17 cellular contexts compared by ENCODE assay signal in genomic region chr4:17546222-17546621, GRCh38. TPM values are rescaled to one million over a fixed set of nuclear protein-coding genes. Genes with fewer than 3 reads are reported as not detected.
DNase-seq lines count a peak whose midpoint lies in the region; FAIRE-seq and TF ChIP-seq lines count a peak whose summit lies in the region.
"Had no signal": no experiment of that assay in that cellular context is flagged by ENCODE, and none has a peak within 500 bp of the region (broad histone marks: within the 10 kb centered on the region; RNA-seq: fewer than 3 reads in every experiment).

No MANE protein-coding gene starts in this region.

- H3K56ac ChIP-seq in H1 (replicated peaks; ENCODE audit: insufficient read length, low read depth, low read length): no peak overlapping the region

- H3K36me3 ChIP-seq in H1 (ENCODE audit: control insufficient read depth in 2 of 4, insufficient read depth in 4 of 4, low read length in 3 of 4) (no peaks in the 10 kb centered on the region), neuronal stem cell (replicated peaks in 1 of 2; ENCODE audit: control insufficient read depth in 2 of 2, insufficient read depth in 2 of 2, low read length in 2 of 2) (no peaks in the 10 kb centered on the region)
- H3K36me3 ChIP-seq: BLaER1 had no signal

- peak overlapping the region; percentile 91; the same call in 1 of the 2 replicates for H3K27ac ChIP-seq in VCaP
- peak overlapping the region; percentile 96 for H3K27ac ChIP-seq in caudate nucleus (ENCODE audit: low read depth, low read length)
- no peak overlapping the region for H3K27ac ChIP-seq in H1 (ENCODE audit: low read depth, low read length)
- no peak overlapping the region for H3K27ac ChIP-seq in neuronal stem cell (replicated peaks; ENCODE audit: low read length)
- H3K27ac ChIP-seq: BLaER1, GM23248 had no signal

- no peak overlapping the region for H3K4ac ChIP-seq in H1 (replicated peaks; ENCODE audit: insufficient read length, low read depth, low read length)
- no peak overlapping the region for H3K4ac ChIP-seq in neuronal stem cell (ENCODE audit: low read length)

- H4K91ac ChIP-seq in H1 (replicated peaks; ENCODE audit: insufficient read length, low read length): no peak overlapping the region
- H4K91ac ChIP-seq in neuronal stem cell (ENCODE audit: low read depth, low read length, poor library complexity): no peak overlapping the region

- no peak overlapping the region for H3K4me2 ChIP-seq in H1 (ENCODE audit: insufficient read depth in 1 of 2, low read depth in 2 of 2, low read length in 2 of 2)
- H3K4me2 ChIP-seq in neuronal stem cell (ENCODE audit: insufficient read depth, low read length, poor library complexity, severe bottlenecking): no peak overlapping the region
- H3K4me2 ChIP-seq: BLaER1 had no signal

- 0 out of 2 replicates have a peak, but pooled peaks cover 3% of the 10 kb centered on the region for H3K23me2 ChIP-seq in H1 (ENCODE audit: low read depth, low read length)

- H3K79me1 ChIP-seq in H1 (ENCODE audit: low read depth, low read length) (no peaks in the 10 kb centered on the region), neuronal stem cell (ENCODE audit: low read depth, low read length) (no peaks in the 10 kb centered on the region)

- H3K4me1 ChIP-seq in H1 (replicated peaks in 1 of 4; ENCODE audit: control insufficient read depth in 3 of 4, insufficient read depth in 4 of 4, low read length in 3 of 4) (peaks cover 0 to 4% (median 2%) of the 10 kb centered on the region in 4 experiments; a peak in 4 of 7 replicates), neuronal stem cell (ENCODE audit: control insufficient read depth in 2 of 2, insufficient read depth in 1 of 2, low read depth in 1 of 2, low read length in 2 of 2) (peaks cover 0 to 4% of the 10 kb centered on the region in 2 donors)
- H3K4me1 ChIP-seq: BLaER1, Caco-2 had no signal

- FAIRE-seq in H1 (lab: Jason Lieb, UNC): no peak

- 0 out of 2 replicates have a peak overlapping the region, but pooled peaks have one; percentile 7 for H2BK12ac ChIP-seq in H1 (ENCODE audit: low read depth, low read length)
- no peak overlapping the region for H2BK12ac ChIP-seq in neuronal stem cell (ENCODE audit: low read length)

- H3K14ac ChIP-seq in H1 (ENCODE audit: insufficient read length) (no peak overlapping the region), neuronal stem cell (ENCODE audit: low read length) (no peak overlapping the region)

- no peak overlapping the region for H3K23ac ChIP-seq in H1 (ENCODE audit: insufficient read length)
- no peak overlapping the region for H3K23ac ChIP-seq in neuronal stem cell (ENCODE audit: low read depth, low read length, poor library complexity)

- no peaks in the 10 kb centered on the region for H3K79me2 ChIP-seq in H1 (ENCODE audit: control insufficient read depth in 1 of 2, insufficient read depth in 2 of 2, low read length in 2 of 2)

- H3K9ac ChIP-seq in H1 (replicated peaks in 1 of 4; ENCODE audit: extremely low read depth in 1 of 4, low read depth in 3 of 4, low read length in 3 of 4) (no peak overlapping the region), neuronal stem cell (ENCODE audit: low read depth, low read length, poor library complexity) (no peak overlapping the region)
- H3K9ac ChIP-seq: BLaER1, GM23248 had no signal

- no peak overlapping the region for H4K5ac ChIP-seq in H1 (ENCODE audit: insufficient read length, low read depth, low read length)

- H2AFZ ChIP-seq in H1 (ENCODE audit: low read length) (no peak overlapping the region), neuronal stem cell (ENCODE audit: low read length) (peak overlapping the region; percentile 11)
- H2AFZ ChIP-seq: GM23248 had no signal

- POLR2A ChIA-PET in H1 (lab: Charles Lee; ENCODE audit: partially characterized antibody): no interaction called here

- H3K18ac ChIP-seq in H1 (ENCODE audit: extremely low read depth, low read length) (no peak overlapping the region), neuronal stem cell (ENCODE audit: low read length) (no peak overlapping the region)

- H4K8ac ChIP-seq in H1 (ENCODE audit: extremely low read depth, insufficient read depth, low read length): no peak overlapping the region
- no peak overlapping the region for H4K8ac ChIP-seq in neuronal stem cell (ENCODE audit: low read depth, low read length)

- no peak overlapping the region for H2BK20ac ChIP-seq in H1 (ENCODE audit: low read length)

- H2BK15ac ChIP-seq in H1 (ENCODE audit: low read length) (no peak overlapping the region), neuronal stem cell (ENCODE audit: low read length) (no peak overlapping the region)

- no peak for TF ChIP-seq RAD21 in H1 (IDR thresholded peaks at IDR 0.05 in 1 of 2, conservative IDR thresholded peaks at IDR 0.05 in 1 of 2; ENCODE audit: low read depth in 2 of 2, low read length in 2 of 2)

- CTCF ChIA-PET in H1 (lab: Charles Lee; ENCODE audit: partially characterized antibody): interaction anchor here (2.0 kb wide), 1 partner anchor 18 kb away, joined by 5 read pairs; no protein-coding TSS in a partner anchor

- TF ChIP-seq POLR2A in H1 (IDR thresholded peaks at IDR 0.05; ENCODE audit: control extremely low read depth in 1 of 2, low read depth in 2 of 2, low read length in 2 of 2) (no peak), erythroblast (IDR thresholded peaks at IDR 0.05; ENCODE audit: low read length) (no peak)

- H3K4me3 ChIP-seq in H1 (ENCODE audit: extremely low read depth in 1 of 4, insufficient read depth in 2 of 4, low read depth in 3 of 4, low read length in 4 of 4) (no peak overlapping the region), neuronal stem cell (ENCODE audit: low read length in 2 of 2) (no peak overlapping the region)
- H3K4me3 ChIP-seq: BLaER1, GM23248 had no signal

- no peak overlapping the region for H2BK5ac ChIP-seq in H1 (ENCODE audit: low read depth, low read length)
- no peak overlapping the region for H2BK5ac ChIP-seq in neuronal stem cell (ENCODE audit: low read length)

- H2BK120ac ChIP-seq in H1 (replicated peaks; ENCODE audit: low read depth, low read length) (no peak overlapping the region), neuronal stem cell (ENCODE audit: low read depth, low read length) (no peak overlapping the region)

- TF ChIP-seq CTCF in VCaP (conservative IDR thresholded peaks at IDR 0.05): no peak
- TF ChIP-seq CTCF in H1 (IDR thresholded peaks at IDR 0.05; ENCODE audit: control extremely low read depth in 1 of 3, insufficient read depth in 1 of 3, low read depth in 1 of 3, low read length in 3 of 3): no peak

- DNase-seq in caudate nucleus (lab: John Stamatoyannopoulos, UW) (no peak), H1 (ENCODE audit: low read depth in 1 of 2, low spot score in 2 of 2) (no peak), neuronal stem cell (ENCODE audit: low spot score) (no peak), erythroblast (lab: John Stamatoyannopoulos, UW) (no peak), NCI-H82 treated with DMSO at 0.1 percent for 48 hours (lab: John Stamatoyannopoulos, UW; ENCODE audit: unreplicated experiment) (no peak), EL (no peak)
- no peak for DNase-seq in stimulated activated CD4-positive, alpha-beta T cell treated with anti-CD3 and anti-CD28 coated beads, Interleukin-15, amount 100 ng/mL, for 24 hours
- DNase-seq: 8988T; AML-193; Caco-2; CD8-positive, alpha-beta memory T cell; DMS53; GM23248; H7 had no signal

- 85% methylated on average over 10 of the region's 10 CpGs; no CpG with 5 or more reads in 1 of the 2 experiments for WGBS in H1 (ENCODE audit: extremely low coverage in 1 of 2, insufficient coverage in 1 of 2, insufficient read length in 1 of 2, insufficient replicate concordance in 2 of 2, low coverage in 1 of 2, low lambda C conversion rate in 2 of 2, missing lambda C conversion rate in 1 of 2), 2 experiments
- WGBS in neuronal stem cell (ENCODE audit: extremely low coverage in 2 of 2, insufficient read length in 2 of 2, insufficient replicate concordance in 1 of 2), 2 donors: no CpG with 5 or more reads among the region's 10 CpGs

- H3K27me3 ChIP-seq in H1 (replicated peaks in 1 of 4; ENCODE audit: control insufficient read depth in 3 of 4, extremely low read depth in 1 of 4, insufficient read depth in 3 of 4, low read length in 3 of 4) (no peaks in the 10 kb centered on the region), neuronal stem cell (ENCODE audit: control insufficient read depth in 3 of 3, insufficient read depth in 3 of 3, low read depth in 1 of 3, low read length in 3 of 3) (no peaks in the 10 kb centered on the region)
- H3K27me3 ChIP-seq: BLaER1 had no signal

- H2AK5ac ChIP-seq in H1 (ENCODE audit: low read depth, low read length) (peak overlapping the region; percentile 24; the same call in 1 of the 2 replicates), neuronal stem cell (ENCODE audit: low read depth, low read length) (no peak overlapping the region)

- H4K20me1 ChIP-seq in H1 (replicated peaks in 1 of 2; ENCODE audit: control insufficient read depth in 1 of 2, insufficient read depth in 2 of 2, low read length in 2 of 2): no peaks in the 10 kb centered on the region
- H4K20me1 ChIP-seq: BLaER1 had no signal

- H3K9me3 ChIP-seq in H1 (ENCODE audit: insufficient read depth in 2 of 2, low read depth in 1 of 2, low read length in 1 of 2): no peaks in the 10 kb centered on the region
- H3K9me3 ChIP-seq in neuronal stem cell (replicated peaks in 1 of 2; ENCODE audit: control insufficient read depth in 2 of 2, insufficient read depth in 1 of 2, low read depth in 1 of 2, low read length in 2 of 2): no peaks in the 10 kb centered on the region
- H3K9me3 ChIP-seq: BLaER1, Caco-2 had no signal

- no peak for TF ChIP-seq EP300 in H1 (IDR thresholded peaks at IDR 0.05; ENCODE audit: borderline replicate concordance in 1 of 2, low read depth in 2 of 2, low read length in 2 of 2)

RNA-seq across cellular contexts. Expression of gene LAP3, which starts 30.8 kb away (rescaled TPM):
- 50.9 TPM in 2 replicates for total RNA-seq in H1 (2021; fragmentation: NEBNext Ultra II Directional; extraction: Animal tissue kit (Norgen Biotek cat#: 25700))
- 17.7 and 28.3 TPM in 2 replicates for polyA plus RNA-seq in H1 (2011; rRNA removed)
- 37.3 TPM for polyA plus RNA-seq in H1 (2011; cell fraction: cytosol; rRNA removed)
- polyA plus RNA-seq in H1 (2011; cell fraction: nucleus; rRNA removed): 17.6 TPM
- 51.9 to 67.1 TPM (median 55.6 TPM) in 4 replicates for polyA plus RNA-seq in H1 (2012, experiment 1 of 2)
- polyA plus RNA-seq in H1 (2012, experiment 2 of 2): 7.7 TPM
- 28.5 TPM for polyA plus RNA-seq in H1 (2013, experiment 1 of 2)
- polyA plus RNA-seq in H1 (2013, experiment 2 of 2): 27.9 TPM
- 29.4 and 34.1 TPM in 2 replicates for polyA minus RNA-seq in H1 (2011; rRNA and poly(A)+ RNA removed)
- 21.0 TPM for polyA minus RNA-seq in H1 (2011; cell fraction: cytosol; rRNA and poly(A)+ RNA removed)
- 19.7 TPM for polyA minus RNA-seq in H1 (2011; cell fraction: nucleus; rRNA and poly(A)+ RNA removed)
- 18.8 TPM for polyA plus RNA-seq in neuronal stem cell (2013, experiment 1 of 2)
- polyA plus RNA-seq in neuronal stem cell (2013, experiment 2 of 2): 20.1 TPM

RNA-seq across cellular contexts. Expression of gene CLRN2, which starts 31.3 kb away (rescaled TPM):
- total RNA-seq in H1 (2021; fragmentation: NEBNext Ultra II Directional; extraction: Animal tissue kit (Norgen Biotek cat#: 25700)): not detected in 2 replicates
- not detected in 2 replicates for polyA plus RNA-seq in H1 (2011; rRNA removed)
- polyA plus RNA-seq in H1 (2011; cell fraction: cytosol; rRNA removed): not detected
- not detected for polyA plus RNA-seq in H1 (2011; cell fraction: nucleus; rRNA removed)
- not detected in 4 replicates for polyA plus RNA-seq in H1 (2012, experiment 1 of 2)
- not detected for polyA plus RNA-seq in H1 (2012, experiment 2 of 2)
- polyA plus RNA-seq in H1 (2013, experiment 1 of 2): not detected
- not detected for polyA plus RNA-seq in H1 (2013, experiment 2 of 2)
- polyA minus RNA-seq in H1 (2011; rRNA and poly(A)+ RNA removed): not detected in 2 replicates
- not detected for polyA minus RNA-seq in H1 (2011; cell fraction: cytosol; rRNA and poly(A)+ RNA removed)
- not detected for polyA minus RNA-seq in H1 (2011; cell fraction: nucleus; rRNA and poly(A)+ RNA removed)
- polyA plus RNA-seq in neuronal stem cell (2013, experiment 1 of 2): not detected
- polyA plus RNA-seq in neuronal stem cell (2013, experiment 2 of 2): not detected
- total RNA-seq: Caco-2; CD8-positive, alpha-beta memory T cell; GM23248; H7; HT-29 had no signal
- polyA plus RNA-seq: CD8-positive, alpha-beta memory T cell; GM23248 had no signal

RNA-seq across cellular contexts. Expression of gene QDPR, which starts 34.3 kb away (rescaled TPM):
- 33.6 and 33.8 TPM in 2 replicates for total RNA-seq in H1 (2021; fragmentation: NEBNext Ultra II Directional; extraction: Animal tissue kit (Norgen Biotek cat#: 25700))
- 34.9 and 35.9 TPM in 2 replicates for polyA plus RNA-seq in H1 (2011; rRNA removed)
- 45.4 TPM for polyA plus RNA-seq in H1 (2011; cell fraction: cytosol; rRNA removed)
- 21.4 TPM for polyA plus RNA-seq in H1 (2011; cell fraction: nucleus; rRNA removed)
- 32.1 to 37.5 TPM (median 35.9 TPM) in 4 replicates for polyA plus RNA-seq in H1 (2012, experiment 1 of 2)
- 20.3 TPM for polyA plus RNA-seq in H1 (2012, experiment 2 of 2)
- polyA plus RNA-seq in H1 (2013, experiment 1 of 2): 22.5 TPM
- 23.4 TPM for polyA plus RNA-seq in H1 (2013, experiment 2 of 2)
- polyA minus RNA-seq in H1 (2011; rRNA and poly(A)+ RNA removed): 26.6 and 31.9 TPM in 2 replicates
- polyA minus RNA-seq in H1 (2011; cell fraction: cytosol; rRNA and poly(A)+ RNA removed): 14.2 TPM
- 23.1 TPM for polyA minus RNA-seq in H1 (2011; cell fraction: nucleus; rRNA and poly(A)+ RNA removed)
- polyA plus RNA-seq in neuronal stem cell (2013, experiment 1 of 2): 24.4 TPM
- 25.5 TPM for polyA plus RNA-seq in neuronal stem cell (2013, experiment 2 of 2)

Comparison
In these comparisons a context has a peak if more than half of its experiments do, and no peak if none do; other contexts are left out.
1. H3K27ac ChIP-seq: peak in VCaP (single experiment) and caudate nucleus (single experiment); none in H1 (single experiment) and neuronal stem cell (single experiment).